8 cellular contexts compared by ENCODE assay signal in the genomic region with DNA sequence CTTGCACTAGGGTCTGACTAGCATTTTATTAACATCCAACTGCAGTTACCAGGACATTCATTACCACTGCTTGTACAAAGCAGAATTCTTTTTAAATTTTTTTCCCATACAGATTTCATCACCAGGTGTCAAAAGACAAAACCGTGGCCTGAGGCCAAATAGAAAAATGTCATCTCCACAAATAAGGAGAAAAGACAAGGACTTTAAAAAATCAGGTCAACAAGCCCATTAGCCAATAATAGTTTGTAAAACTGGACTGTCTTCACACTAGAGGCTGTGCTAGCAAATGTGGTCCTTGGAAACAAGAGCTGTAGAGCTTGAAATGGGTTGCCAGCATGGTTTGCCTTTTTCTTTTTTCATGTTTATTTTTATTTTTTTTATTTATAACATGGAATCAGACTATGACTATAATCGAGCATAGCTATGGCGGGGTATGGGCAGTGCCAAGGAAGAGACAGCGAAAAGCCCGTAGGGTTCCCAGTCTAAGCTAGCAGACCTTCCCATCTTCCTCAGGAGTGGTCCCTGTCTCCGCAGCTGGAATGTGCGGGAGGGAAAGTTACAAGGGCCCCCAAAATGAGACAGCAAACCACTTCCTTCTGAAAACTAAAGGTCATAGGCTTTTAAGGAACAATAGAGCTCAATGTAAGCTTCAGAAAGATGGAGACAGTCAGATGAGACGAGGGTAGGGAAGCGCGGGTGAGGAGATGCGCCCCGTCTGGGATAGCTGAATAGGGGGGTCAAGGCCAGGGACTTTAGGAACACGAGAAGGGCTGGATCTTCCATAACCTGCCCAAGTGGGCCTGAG. TPM values are rescaled to one million over a fixed set of nuclear protein-coding genes. Genes with fewer than 3 reads are reported as not detected.
DNase-seq lines count a peak whose midpoint lies in the region; ATAC-seq and TF ChIP-seq lines count a peak whose summit lies in the region.

No MANE protein-coding gene starts in this region.

- H3K4me3 Mint-ChIP-seq in CD4-positive, alpha-beta T cell, result peak overlapping the region; percentile 86
- peak overlapping the region; percentile 87 to 99 (median 95) for H3K4me3 Mint-ChIP-seq in IgD-negative memory B cell
- peak overlapping the region; percentile 95 for H3K4me3 Mint-ChIP-seq in activated T-helper 1 cell treated with anti-CD3 and anti-CD28 coated beads, Interleukin-12 subunit alpha, Interleukin-12 subunit beta, Interleukin-2, Interleukin-4 antibody, amounts not matched to agents 30 ng/mL and 10 ng/mL and 1 ng/mL, durations not matched to agents 14 hours and 24 hours and 36 hours

- H3K27me3 ChIP-seq in CD4-positive, alpha-beta T cell (ENCODE audit: control insufficient read depth, insufficient read depth, low read length), result no peaks in the 10 kb centered on the region

- no peak for TF ChIP-seq CTCF in CD4-positive, alpha-beta T cell (IDR thresholded peaks at IDR 0.05)

- CTCF ChIA-PET in CD4-positive, alpha-beta T cell (lab: Charles Lee), result interaction anchor here (0.6 to 2.7 kb wide), 3 partner anchors 20 to 63 kb away, joined by 3 to 12 read pairs (median 4); no protein-coding TSS in a partner anchor

- H3K36me3 Mint-ChIP-seq in CD4-positive, alpha-beta T cell (ENCODE audit: low read depth), result peaks cover 11% of the 10 kb centered on the region
- H3K36me3 Mint-ChIP-seq in IgD-negative memory B cell, result no peaks in the 10 kb centered on the region
- peaks cover 12% of the 10 kb centered on the region for H3K36me3 Mint-ChIP-seq in activated T-helper 1 cell treated with anti-CD3 and anti-CD28 coated beads, Interleukin-12 subunit alpha, Interleukin-12 subunit beta, Interleukin-2, Interleukin-4 antibody, amounts not matched to agents 30 ng/mL and 10 ng/mL and 1 ng/mL, durations not matched to agents 14 hours and 24 hours and 36 hours (ENCODE audit: low read depth)

- H3K9me3 ChIP-seq in CD4-positive, alpha-beta T cell (ENCODE audit: control insufficient read depth, low read length), result no peaks in the 10 kb centered on the region

- H3K27ac Mint-ChIP-seq in CD4-positive, alpha-beta T cell, result peak overlapping the region; percentile 82
- peak overlapping the region; percentile 59 to 88 (median 77) for H3K27ac Mint-ChIP-seq in IgD-negative memory B cell
- H3K27ac Mint-ChIP-seq in activated T-helper 1 cell treated with anti-CD3 and anti-CD28 coated beads, Interleukin-12 subunit alpha, Interleukin-12 subunit beta, Interleukin-2, Interleukin-4 antibody, amounts not matched to agents 30 ng/mL and 10 ng/mL and 1 ng/mL, durations not matched to agents 14 hours and 24 hours and 36 hours, result peak overlapping the region; percentile 91

- no peak for DNase-seq in CD4-positive, alpha-beta T cell
- DNase-seq in activated T-helper 1 cell treated with anti-CD3 and anti-CD28 coated beads, Interleukin-12 subunit alpha, Interleukin-12 subunit beta, Interleukin-2, Interleukin-4 antibody, amounts not matched to agents 30 ng/mL and 10 ng/mL and 1 ng/mL, durations not matched to agents 14 hours and 24 hours and 36 hours (ENCODE audit: low spot score), result no peak
- DNase-seq in left ventricle myocardium superior (no peak), retina (peak; percentile 13), NCI-H1436 (lab: John Stamatoyannopoulos, UW) (no peak), cortex of kidney (lab: John Stamatoyannopoulos, UW) (no peak)
- no peak for DNase-seq in stimulated activated CD4-positive, alpha-beta T cell treated with anti-CD3 and anti-CD28 coated beads, Interleukin-4, amount 100 ng/mL, for 24 hours

- intact Hi-C loops in CD4-positive, alpha-beta T cell (cut with DNase I, micrococcal nuclease), result loop anchor here (2.0 to 10.0 kb wide), 3 partner anchors 29 to 63 kb away; a partner anchor contains a TSS
- intact Hi-C loops in activated T-helper 1 cell treated with anti-CD3 and anti-CD28 coated beads, Interleukin-12 subunit alpha, Interleukin-12 subunit beta, Interleukin-2, Interleukin-4 antibody, amounts not matched to agents 30 ng/mL and 10 ng/mL and 1 ng/mL, durations not matched to agents 14 hours and 24 hours and 36 hours (cut with micrococcal nuclease), result loop anchor here (2.0 to 10.0 kb wide), 3 partner anchors 63 to 235 kb away; no protein-coding TSS in a partner anchor
- intact Hi-C loops in left ventricle myocardium superior (cut with micrococcal nuclease), result loop anchor here (5.0 kb wide), 1 partner anchor 45 kb away; no protein-coding TSS in a partner anchor

- POLR2A ChIA-PET in CD4-positive, alpha-beta T cell (lab: Charles Lee), result interaction anchor here (0.9 to 2.8 kb wide), 6 partner anchors 16 to 209 kb away, joined by 4 to 59 read pairs (median 32); a partner anchor contains a TSS

- H3K9me3 Mint-ChIP-seq in CD4-positive, alpha-beta T cell, result no peaks in the 10 kb centered on the region
- H3K9me3 Mint-ChIP-seq in IgD-negative memory B cell, result no peaks in the 10 kb centered on the region
- no peaks in the 10 kb centered on the region for H3K9me3 Mint-ChIP-seq in activated T-helper 1 cell treated with anti-CD3 and anti-CD28 coated beads, Interleukin-12 subunit alpha, Interleukin-12 subunit beta, Interleukin-2, Interleukin-4 antibody, amounts not matched to agents 30 ng/mL and 10 ng/mL and 1 ng/mL, durations not matched to agents 14 hours and 24 hours and 36 hours

- H3K27me3 Mint-ChIP-seq in CD4-positive, alpha-beta T cell, result no peaks in the 10 kb centered on the region
- no peaks in the 10 kb centered on the region for H3K27me3 Mint-ChIP-seq in IgD-negative memory B cell
- H3K27me3 Mint-ChIP-seq in activated T-helper 1 cell treated with anti-CD3 and anti-CD28 coated beads, Interleukin-12 subunit alpha, Interleukin-12 subunit beta, Interleukin-2, Interleukin-4 antibody, amounts not matched to agents 30 ng/mL and 10 ng/mL and 1 ng/mL, durations not matched to agents 14 hours and 24 hours and 36 hours (ENCODE audit: insufficient read depth), result no peaks in the 10 kb centered on the region

- H3K27ac ChIP-seq in CD4-positive, alpha-beta T cell (ENCODE audit: low read depth, low read length), result peak overlapping the region; percentile 50

- peaks cover 41% of the 10 kb centered on the region for H3K4me1 Mint-ChIP-seq in CD4-positive, alpha-beta T cell (ENCODE audit: low read depth)
- peaks cover 15 to 29% (median 26%) of the 10 kb centered on the region in 3 donors for H3K4me1 Mint-ChIP-seq in IgD-negative memory B cell
- peaks cover 38% of the 10 kb centered on the region for H3K4me1 Mint-ChIP-seq in activated T-helper 1 cell treated with anti-CD3 and anti-CD28 coated beads, Interleukin-12 subunit alpha, Interleukin-12 subunit beta, Interleukin-2, Interleukin-4 antibody, amounts not matched to agents 30 ng/mL and 10 ng/mL and 1 ng/mL, durations not matched to agents 14 hours and 24 hours and 36 hours (ENCODE audit: low read depth)

- ATAC-seq in CD4-positive, alpha-beta T cell (ENCODE audit: poor library complexity), result no peak
- peak; percentile 3 for ATAC-seq in left ventricle myocardium superior

RNA-seq across cellular contexts. Expression of a gene that starts 1.5 kb away (rescaled TPM):
- total RNA-seq in CD4-positive, alpha-beta T cell, result 1 to 10 TPM; 8.1 to 8.2 TPM
- polyA plus RNA-seq in IgD-negative memory B cell, result 13.3 TPM
- 28.0 and 31.7 TPM in 2 replicates for total RNA-seq in activated T-helper 1 cell treated with anti-CD3 and anti-CD28 coated beads, Interleukin-12 subunit alpha, Interleukin-12 subunit beta, Interleukin-2, Interleukin-4 antibody, amounts not matched to agents 30 ng/mL and 10 ng/mL and 1 ng/mL, durations not matched to agents 14 hours and 24 hours and 36 hours
- 6.6 TPM for total RNA-seq in left ventricle myocardium superior

RNA-seq across cellular contexts. Expression of a gene that starts 47.9 kb away (rescaled TPM):
- total RNA-seq in CD4-positive, alpha-beta T cell, result 10 to 100 TPM; 10.0 to 11.6 TPM
- polyA plus RNA-seq in IgD-negative memory B cell, result 25.4 TPM
- total RNA-seq in activated T-helper 1 cell treated with anti-CD3 and anti-CD28 coated beads, Interleukin-12 subunit alpha, Interleukin-12 subunit beta, Interleukin-2, Interleukin-4 antibody, amounts not matched to agents 30 ng/mL and 10 ng/mL and 1 ng/mL, durations not matched to agents 14 hours and 24 hours and 36 hours, result 30.8 and 34.1 TPM in 2 replicates
- 18.1 TPM for total RNA-seq in left ventricle myocardium superior
